Comparison of ENCODE assay signal across 18 cellular contexts in the genomic region with DNA sequence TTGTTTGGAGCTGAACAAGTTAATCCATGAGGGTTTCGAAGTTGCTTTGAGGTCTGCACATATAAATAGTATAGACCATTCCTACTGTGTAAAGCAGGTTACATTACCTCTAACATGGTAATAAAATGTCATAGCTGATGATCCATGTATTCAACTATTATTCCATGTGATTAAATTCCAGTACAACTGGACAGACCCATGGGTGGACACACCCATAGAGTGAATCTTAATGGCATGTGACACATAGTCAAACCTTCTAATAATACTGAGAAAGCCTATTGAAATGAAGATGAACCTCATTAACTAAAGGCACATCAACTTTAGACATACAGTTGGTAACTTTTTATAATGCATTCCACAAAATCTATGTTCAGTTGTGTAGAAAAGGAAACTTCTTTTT. TPM values are rescaled to one million over a fixed set of nuclear protein-coding genes. Genes with fewer than 3 reads are reported as not detected.
A peak's percentile ranks its signal among the peaks of the same experiment; 100 is the strongest.
DNase-seq lines count a peak whose midpoint lies in the region; ATAC-seq and TF ChIP-seq lines count a peak whose summit lies in the region.
"Had no signal": no experiment of that assay in that cellular context is flagged by ENCODE, and none has a peak within 500 bp of the region (broad histone marks: within the 10 kb centered on the region; RNA-seq: fewer than 3 reads in every experiment).

No MANE protein-coding gene starts in this region.

- TF ChIP-seq CTCF in PC-3 (conservative IDR thresholded peaks at IDR 0.05; ENCODE audit: low read depth, low read length) = no peak
- no peak for TF ChIP-seq CTCF in psoas muscle (IDR thresholded peaks at IDR 0.05)
- no peak for TF ChIP-seq CTCF in OCI-LY7 (conservative IDR thresholded peaks at IDR 0.05; ENCODE audit: low read length)

- H3K4me1 ChIP-seq in PC-3 (ENCODE audit: insufficient read depth, low read length) (peaks cover 45% of the 10 kb centered on the region), psoas muscle (peaks cover 19% of the 10 kb centered on the region), OCI-LY7 (ENCODE audit: insufficient read depth, low read length, poor library complexity, severe bottlenecking) (no peaks in the 10 kb centered on the region)
- H3K4me1 ChIP-seq: BE2C had no signal

- no peaks in the 10 kb centered on the region for H3K9me2 ChIP-seq in PC-3 (replicated peaks; ENCODE audit: low read length)
- H3K9me2 ChIP-seq in OCI-LY7 (ENCODE audit: insufficient read depth, low read length) = no peaks in the 10 kb centered on the region

- POLR2A ChIA-PET in PC-3 (lab: Charles Lee; ENCODE audit: unreplicated experiment) (no interaction called here), OCI-LY7 (lab: Charles Lee) (no interaction called here)

- H3K79me2 ChIP-seq in PC-3 (ENCODE audit: low read length) (peaks cover 30% of the 10 kb centered on the region), OCI-LY7 (ENCODE audit: insufficient read depth, low read depth, low read length) (no peaks in the 10 kb centered on the region)

- H3K4me3 ChIP-seq in PC-3 (ENCODE audit: low read length) (no peak overlapping the region), psoas muscle (no peak overlapping the region), H7 (ENCODE audit: insufficient read depth, low read depth, low read length) (no peak overlapping the region), OCI-LY7 (ENCODE audit: low read depth, low read length, poor library complexity, severe bottlenecking) (no peak overlapping the region)
- H3K4me3 ChIP-seq: GM23248 had no signal

- H3K4me2 ChIP-seq in PC-3 (ENCODE audit: low read length) (no peak overlapping the region), OCI-LY7 (ENCODE audit: low read length) (no peak overlapping the region)

- intact Hi-C loops in PC-3 (cut with micrococcal nuclease) = no loop called here
- intact Hi-C loops in psoas muscle (cut with DNase I) = no loop called here
- intact Hi-C loops in OCI-LY7 (cut with micrococcal nuclease; ENCODE audit: unreplicated experiment) = no loop called here

- H3K9ac ChIP-seq in PC-3 (ENCODE audit: low read length) = no peak overlapping the region
- H3K9ac ChIP-seq: GM23248 had no signal

- ATAC-seq in PC-3 = no peak
- peak; percentile 75 for ATAC-seq in esophagus mucosa
- no peak for ATAC-seq in psoas muscle
- no peak for ATAC-seq in HG02759 (IDR thresholded peaks at IDR 0.05; ENCODE audit: unreplicated experiment)

- peak; percentile 25 for DNase-seq in PC-3
- DNase-seq in psoas muscle = no peak
- no peak for DNase-seq in NCI-H2081 treated with DMSO at 0.1 percent for 48 hours (lab: John Stamatoyannopoulos, UW)
- no peak for DNase-seq in H7
- no peak for DNase-seq in OCI-LY7 (ENCODE audit: low spot score)
- DNase-seq: ACHN; BE2C; CD4-positive, CD25-positive, alpha-beta regulatory T cell; CD8-positive, alpha-beta memory T cell; COR-L47; DMS 273 treated with DMSO at 0.1 percent for 48 hours; DMS53; DND-41; EL; GM23248; HCEC 1CT had no signal

- H3K27me3 ChIP-seq in PC-3 (ENCODE audit: low read length) (no peaks in the 10 kb centered on the region), psoas muscle (ENCODE audit: insufficient read depth in 3 of 3, low read length in 2 of 3) (no peaks in the 10 kb centered on the region), H7 (ENCODE audit: control insufficient read depth, insufficient read depth, low read length) (no peaks in the 10 kb centered on the region)
- H3K27me3 ChIP-seq: BE2C had no signal

- WGBS in psoas muscle, 3 donors = 42 to 89% (median 64%) methylated on average over 1 of the region's 1 CpG

- H2AFZ ChIP-seq in PC-3 (ENCODE audit: low read length) (no peak overlapping the region), OCI-LY7 (ENCODE audit: low read length) (no peak overlapping the region)
- H2AFZ ChIP-seq: GM23248 had no signal

- BruUV-seq in PC-3 (replicated peaks; lab: Mats Ljungman, UMichigan) (no TSS peak), OCI-LY7 (replicated peaks; lab: Mats Ljungman, UMichigan) (no TSS peak)

- H3K9me3 ChIP-seq in PC-3 (ENCODE audit: low read length) = no peaks in the 10 kb centered on the region
- no peaks in the 10 kb centered on the region for H3K9me3 ChIP-seq in psoas muscle
- no peaks in the 10 kb centered on the region for H3K9me3 ChIP-seq in OCI-LY7 (ENCODE audit: low read length)
- H3K9me3 ChIP-seq: BE2C had no signal

- no peaks in the 10 kb centered on the region for H4K20me1 ChIP-seq in PC-3 (ENCODE audit: low read length)
- H4K20me1 ChIP-seq in OCI-LY7 (ENCODE audit: insufficient read depth, low read length) = no peaks in the 10 kb centered on the region

- CTCF ChIA-PET in PC-3 (lab: Charles Lee) (no interaction called here), OCI-LY7 (lab: Charles Lee; ENCODE audit: unreplicated experiment) (no interaction called here)

- H3F3A ChIP-seq in PC-3 (ENCODE audit: low read length, unreplicated experiment) = peaks cover 8% of the 10 kb centered on the region

- no peak overlapping the region for H3K27ac ChIP-seq in PC-3 (ENCODE audit: low read length)
- H3K27ac ChIP-seq in psoas muscle = peak overlapping the region; percentile 73
- H3K27ac ChIP-seq in OCI-LY7 (ENCODE audit: low read depth, low read length, poor library complexity, severe bottlenecking) = no peak overlapping the region
- H3K27ac ChIP-seq: GM23248 had no signal

- no peaks in the 10 kb centered on the region for H3K36me3 ChIP-seq in PC-3 (ENCODE audit: low read depth, low read length)
- no peaks in the 10 kb centered on the region for H3K36me3 ChIP-seq in psoas muscle (ENCODE audit: insufficient read depth in 1 of 2, low read depth in 1 of 2)
- H3K36me3 ChIP-seq in H7 (replicated peaks; ENCODE audit: control insufficient read depth, insufficient read depth, low read length) = no peaks in the 10 kb centered on the region
- no peaks in the 10 kb centered on the region for H3K36me3 ChIP-seq in OCI-LY7 (ENCODE audit: insufficient read depth, low read length)
- H3K36me3 ChIP-seq: BE2C had no signal

RNA-seq across cellular contexts. Expression of a gene that starts 28.5 kb away (rescaled TPM):
- total RNA-seq in PC-3 (2014; rRNA removed) = 11.3 and 13.8 TPM in 2 replicates
- total RNA-seq in esophagus mucosa = 43.6 TPM
- total RNA-seq in psoas muscle = 10 to 100 TPM; 37.7 to 46.7 (median 44.9) TPM
- polyA plus RNA-seq in psoas muscle = 10 to 100 TPM in 1 of 3 donors, 1 to 10 TPM in 1, under 1 TPM in 1; 0.51 to 20.5 (median 5.0) TPM
- 24.2 and 25.6 TPM in 2 replicates for total RNA-seq in H7 (2014; rRNA removed; shearing (Covaris generic))
- total RNA-seq in OCI-LY7 (2014; rRNA removed; shearing (Covaris generic)) = not detected in 2 replicates
- not detected in 2 replicates for total RNA-seq in OCI-LY7 (2022)
- polyA plus RNA-seq: CD8-positive, alpha-beta memory T cell; GM23248 had no signal

Comparison
In these comparisons a context has a peak if more than half of its experiments do, and no peak if none do; other contexts are left out.
1. RNA of a gene that starts 28.5 kb away (total RNA-seq): 37.7 to 46.7 TPM in psoas muscle, 43.6 TPM in esophagus mucosa (single experiment), 24.2 to 25.6 TPM in H7 and 11.3 to 13.8 TPM in PC-3; not detected in OCI-LY7; every median in the first group is over 10 times any median in the second.